ENCODE assay signal across 11 cellular contexts in genomic region chr18:63105636-63106316, GRCh38.
DNase-seq lines count a peak whose midpoint lies in the region; ATAC-seq and TF ChIP-seq lines count a peak whose summit lies in the region.
"Had no signal": no experiment of that assay in that cellular context is flagged by ENCODE, and none has a peak within 500 bp of the region (broad histone marks: within the 10 kb centered on the region; RNA-seq: fewer than 3 reads in every experiment).

No MANE protein-coding gene starts in this region.

- ATAC-seq in GM19035 (IDR thresholded peaks at IDR 0.05; ENCODE audit: unreplicated experiment) (peak; percentile 50), HG02623 (IDR thresholded peaks at IDR 0.05; ENCODE audit: unreplicated experiment) (peak; percentile 63), HG03460 (IDR thresholded peaks at IDR 0.05; ENCODE audit: unreplicated experiment) (peak; percentile 61)

- H3K9me3 ChIP-seq in SK-N-SH, result no peaks in the 10 kb centered on the region

- POLR2A ChIA-PET in SK-N-SH (lab: Yijun Ruan, JAX), result no interaction called here

- no peaks in the 10 kb centered on the region for H3F3A ChIP-seq in SK-N-SH (replicated peaks; ENCODE audit: insufficient read depth)

- TF ChIP-seq CTCF in SK-N-SH (IDR thresholded peaks at IDR 0.05), result no peak

- H2AFZ ChIP-seq in SK-N-SH (ENCODE audit: low read depth), result no peak overlapping the region
- H2AFZ ChIP-seq: GM23248 had no signal

- no peaks in the 10 kb centered on the region for H4K20me1 ChIP-seq in SK-N-SH (ENCODE audit: insufficient read depth)

- DNase-seq in cortex of kidney (lab: John Stamatoyannopoulos, UW), result no peak
- no peak for DNase-seq in SK-N-SH
- no peak for DNase-seq in NCI-H1105 treated with DMSO at 0.1 percent for 48 hours (lab: John Stamatoyannopoulos, UW)
- no peak for DNase-seq in DMS53 treated with DMSO at 0.1 percent for 48 hours (lab: John Stamatoyannopoulos, UW; ENCODE audit: unreplicated experiment)
- DNase-seq: activated gamma-delta T cell treated with Interleukin-2 at 50 U/mL for 16 hours, C1 segment of cervical spinal cord, GM23248 had no signal

- H3K27ac ChIP-seq in SK-N-SH (ENCODE audit: low read depth in 2 of 2, low read length in 1 of 2), result no peak overlapping the region
- H3K27ac ChIP-seq: GM23248 had no signal

- H3K27me3 ChIP-seq in SK-N-SH (ENCODE audit: insufficient read depth), result no peaks in the 10 kb centered on the region

- no peak overlapping the region for H3K9ac ChIP-seq in SK-N-SH
- H3K9ac ChIP-seq: GM23248 had no signal

- H3K4me1 ChIP-seq in SK-N-SH (ENCODE audit: control insufficient read depth in 1 of 2, insufficient read depth in 2 of 2, low read depth in 1 of 2, low read length in 1 of 2), result no peaks in the 10 kb centered on the region; a peak in 1 of 4 replicates

- H3K9me2 ChIP-seq in SK-N-SH, result no peaks in the 10 kb centered on the region

- H3K79me2 ChIP-seq in SK-N-SH (ENCODE audit: insufficient read depth), result no peaks in the 10 kb centered on the region

- H3K4me3 ChIP-seq in GM08714 (ENCODE audit: low read length) (peak overlapping the region; percentile 39; the same call in 1 of the 2 replicates), SK-N-SH (ENCODE audit: low read depth in 2 of 2, low read length in 1 of 2) (no peak overlapping the region)
- H3K4me3 ChIP-seq: GM23248 had no signal

- H3K36me3 ChIP-seq in SK-N-SH (replicated peaks in 1 of 2; ENCODE audit: control insufficient read depth in 1 of 2, insufficient read depth in 2 of 2, low read length in 1 of 2), result no peaks in the 10 kb centered on the region

- TF ChIP-seq EP300 in SK-N-SH (IDR thresholded peaks at IDR 0.05; ENCODE audit: borderline replicate concordance in 1 of 2, low read depth in 1 of 2, low read length in 1 of 2), result no peak

- CTCF ChIA-PET in SK-N-SH (lab: Yijun Ruan, JAX), result no interaction called here

- WGBS in SK-N-SH (ENCODE audit: low lambda C conversion rate), result 78% methylated on average over 12 of the region's 14 CpGs

- TF ChIP-seq RAD21 in SK-N-SH (IDR thresholded peaks at IDR 0.05; ENCODE audit: low read length), result no peak

- no peak overlapping the region for H3K4me2 ChIP-seq in SK-N-SH

TF ChIP-seq in SK-N-SH, 30 proteins besides CTCF, POLR2A, EP300 and RAD21:
- no peak for TF ChIP-seq RXRA (IDR thresholded peaks at IDR 0.05; ENCODE audit: borderline replicate concordance, low read depth)
- TF ChIP-seq FOXM1 (IDR thresholded peaks at IDR 0.05; ENCODE audit: low read depth), result no peak
- TF ChIP-seq IRF3 (IDR thresholded peaks at IDR 0.05; ENCODE audit: low read depth, low read length), result no peak
- no peak for TF ChIP-seq MXI1 (IDR thresholded peaks at IDR 0.05; ENCODE audit: low read depth, low read length)
- TF ChIP-seq NRF1 (IDR thresholded peaks at IDR 0.05; ENCODE audit: low read depth, low read length), result no peak
- TF ChIP-seq, protein P1, sequence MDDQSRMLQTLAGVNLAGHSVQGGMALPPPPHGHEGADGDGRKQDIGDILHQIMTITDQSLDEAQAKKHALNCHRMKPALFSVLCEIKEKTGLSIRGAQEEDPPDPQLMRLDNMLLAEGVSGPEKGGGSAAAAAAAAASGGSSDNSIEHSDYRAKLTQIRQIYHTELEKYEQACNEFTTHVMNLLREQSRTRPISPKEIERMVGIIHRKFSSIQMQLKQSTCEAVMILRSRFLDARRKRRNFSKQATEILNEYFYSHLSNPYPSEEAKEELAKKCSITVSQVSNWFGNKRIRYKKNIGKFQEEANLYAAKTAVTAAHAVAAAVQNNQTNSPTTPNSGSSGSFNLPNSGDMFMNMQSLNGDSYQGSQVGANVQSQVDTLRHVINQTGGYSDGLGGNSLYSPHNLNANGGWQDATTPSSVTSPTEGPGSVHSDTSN (IDR thresholded peaks at IDR 0.05), result no peak
- TF ChIP-seq FOXJ3 (CRISPR knock-in tag; IDR thresholded peaks at IDR 0.05), result no peak
- TF ChIP-seq FOSL2 (IDR thresholded peaks at IDR 0.05; ENCODE audit: borderline replicate concordance, low read depth), result no peak
- no peak for TF ChIP-seq GABPA (IDR thresholded peaks at IDR 0.05; ENCODE audit: low read depth)
- no peak for TF ChIP-seq GATA2 (CRISPR knock-in tag; IDR thresholded peaks at IDR 0.05)
- no peak for TF ChIP-seq TEAD4 (IDR thresholded peaks at IDR 0.05; ENCODE audit: borderline replicate concordance, insufficient read depth)
- no peak for TF ChIP-seq JUND (IDR thresholded peaks at IDR 0.05)
- TF ChIP-seq MAX (IDR thresholded peaks at IDR 0.05; ENCODE audit: low read depth), result no peak
- TF ChIP-seq YY1 (IDR thresholded peaks at IDR 0.05; ENCODE audit: low read depth), result no peak
- no peak for TF ChIP-seq RCOR1 (IDR thresholded peaks at IDR 0.05; ENCODE audit: low read length)
- TF ChIP-seq NFIC (IDR thresholded peaks at IDR 0.05; ENCODE audit: borderline replicate concordance), result no peak
- no peak for TF ChIP-seq MEF2A (IDR thresholded peaks at IDR 0.05; ENCODE audit: borderline replicate concordance, low read depth)
